Comparison of ENCODE assay signal across 12 cellular contexts in genomic region chr19:57512845-57513244, GRCh38. TPM values are rescaled to one million over a fixed set of nuclear protein-coding genes. Genes with fewer than 3 reads are reported as not detected.
DNase-seq lines count a peak whose midpoint lies in the region; ATAC-seq and TF ChIP-seq lines count a peak whose summit lies in the region.
"Had no signal": no experiment of that assay in that cellular context is flagged by ENCODE, and none has a peak within 500 bp of the region (broad histone marks: within the 10 kb centered on the region; RNA-seq: fewer than 3 reads in every experiment).

No MANE protein-coding gene starts in this region.

- DNase-seq in ELR (ENCODE audit: low read depth): peak; percentile 17
- peak; percentile 46 for DNase-seq in MG63
- peak; percentile 12 for DNase-seq in astrocyte of the cerebellum (ENCODE audit: low read depth)
- DNase-seq in left kidney (ENCODE audit: low read depth, low spot score): peak; percentile 42
- no peak for DNase-seq in COLO829 (ENCODE audit: low spot score)
- DNase-seq: C1 segment of cervical spinal cord, endodermal cell, thyroid gland had no signal

- peaks cover 54% of the 10 kb centered on the region for H3K36me3 ChIP-seq in MG63
- H3K36me3 ChIP-seq: breast epithelium had no signal

- H3K9me3 ChIP-seq in MG63: peaks cover 40% of the 10 kb centered on the region
- H3K9me3 ChIP-seq: thyroid gland had no signal

- ATAC-seq in HG03457 (IDR thresholded peaks at IDR 0.05; ENCODE audit: unreplicated experiment) (no peak), HG03025 (IDR thresholded peaks at IDR 0.05; ENCODE audit: low FRiP score, unreplicated experiment) (no peak)

- no peaks in the 10 kb centered on the region for H3K27me3 ChIP-seq in MG63
- H3K27me3 ChIP-seq: breast epithelium, SJSA1, thyroid gland had no signal

- in situ Hi-C loops in astrocyte of the cerebellum (cut with HindIII; ENCODE audit: low sequenced_read_pairs): no loop called here

- TF ChIP-seq CTCF in astrocyte of the cerebellum (IDR thresholded peaks at IDR 0.05; ENCODE audit: low read depth, low read length, missing control alignments): no peak

- H3K4me3 ChIP-seq in MG63 (no peak overlapping the region), astrocyte of the cerebellum (ENCODE audit: low read depth, low read length) (no peak overlapping the region)
- H3K4me3 ChIP-seq: breast epithelium, SJSA1, thyroid gland had no signal

RNA-seq across cellular contexts. Expression of gene ZNF773, which starts 13.1 kb away (rescaled TPM):
- 8.6 and 22.8 TPM in 2 replicates for total RNA-seq in MG63 (2014; rRNA removed; shearing (Covaris generic); ENCODE audit: low replicate concordance)

RNA-seq across cellular contexts. Expression of gene ZNF549, which starts 14.3 kb away (rescaled TPM):
- 2.2 and 5.0 TPM in 2 replicates for total RNA-seq in MG63 (2014; rRNA removed; shearing (Covaris generic); ENCODE audit: low replicate concordance)

RNA-seq across cellular contexts. Expression of gene ZNF419, which starts 25.3 kb away (rescaled TPM):
- 8.7 and 26.1 TPM in 2 replicates for total RNA-seq in MG63 (2014; rRNA removed; shearing (Covaris generic); ENCODE audit: low replicate concordance)

RNA-seq across cellular contexts. Expression of gene ZNF772, which starts 35.5 kb away (rescaled TPM):
- total RNA-seq in MG63 (2014; rRNA removed; shearing (Covaris generic); ENCODE audit: low replicate concordance): 3.3 and 4.7 TPM in 2 replicates

RNA-seq across cellular contexts. Expression of gene ZNF550, which starts 46.8 kb away (rescaled TPM):
- 4.2 and 5.1 TPM in 2 replicates for total RNA-seq in MG63 (2014; rRNA removed; shearing (Covaris generic); ENCODE audit: low replicate concordance)
